Comparison of ENCODE assay signal across 9 cellular contexts in genomic region chr12:69897744-69898143, GRCh38.
A peak's percentile ranks its signal among the peaks of the same experiment; 100 is the strongest.
DNase-seq lines count a peak whose midpoint lies in the region; ATAC-seq and TF ChIP-seq lines count a peak whose summit lies in the region.
"Had no signal": no experiment of that assay in that cellular context is flagged by ENCODE, and none has a peak within 500 bp of the region (broad histone marks: within the 10 kb centered on the region; RNA-seq: fewer than 3 reads in every experiment).

No MANE protein-coding gene starts in this region.

- no peaks in the 10 kb centered on the region for H3K36me3 Mint-ChIP-seq in activated T-helper 17 cell treated with anti-CD3 and anti-CD28 coated beads, Interleukin-2, amount 50 U/mL, for 72 hours (ENCODE audit: low read depth)

- POLR2A ChIA-PET in OCI-LY7 (lab: Charles Lee) = interaction anchor here (0.5 to 2.0 kb wide), 5 partner anchors 13 to 545 kb away, joined by 3 to 4 read pairs (median 3); no protein-coding TSS in a partner anchor

- no peaks in the 10 kb centered on the region for H3K9me2 ChIP-seq in OCI-LY7 (ENCODE audit: insufficient read depth, low read length)

- no peak overlapping the region for H2AFZ ChIP-seq in OCI-LY7 (ENCODE audit: low read length)

- H3K4me1 ChIP-seq in skeletal muscle tissue (ENCODE audit: control insufficient read depth in 3 of 3, insufficient read depth in 3 of 3, low read length in 3 of 3) (peaks cover 0 to 8% (median 2%) of the 10 kb centered on the region in 3 donors), OCI-LY7 (ENCODE audit: insufficient read depth, low read length, poor library complexity, severe bottlenecking) (peaks cover 40% of the 10 kb centered on the region)

- H3K4me3 ChIP-seq in skeletal muscle tissue (ENCODE audit: low read length in 3 of 3) (no peak overlapping the region), OCI-LY7 (ENCODE audit: low read depth, low read length, poor library complexity, severe bottlenecking) (no peak overlapping the region)
- H3K4me3 ChIP-seq: suprapubic skin had no signal

- BruUV-seq in OCI-LY7 (replicated peaks; lab: Mats Ljungman, UMichigan) = no TSS peak

- H3K9me3 Mint-ChIP-seq in activated T-helper 17 cell treated with anti-CD3 and anti-CD28 coated beads, Interleukin-2, amount 50 U/mL, for 72 hours = no peaks in the 10 kb centered on the region

- no peak overlapping the region for H3K9ac ChIP-seq in skeletal muscle tissue (ENCODE audit: low read depth in 1 of 3, low read length in 3 of 3)

- DNase-seq in HS-27A (ENCODE audit: low read depth) = peak; percentile 66
- DNase-seq in astrocyte of the hippocampus (ENCODE audit: low read depth, low spot score) = peak; percentile 90
- peak; percentile 22 to 41 for DNase-seq in hippocampal formation (lab: John Stamatoyannopoulos, UW)
- DNase-seq in OCI-LY7 (ENCODE audit: low spot score) = no peak
- DNase-seq in HuH-7.5 (ENCODE audit: low spot score) = no peak
- no peak for DNase-seq in NCI-H510A (lab: John Stamatoyannopoulos, UW)

- TF ChIP-seq CTCF in OCI-LY7 (conservative IDR thresholded peaks at IDR 0.05; ENCODE audit: low read length) = no peak

- intact Hi-C loops in OCI-LY7 (cut with micrococcal nuclease; ENCODE audit: unreplicated experiment) = no loop called here

- CTCF ChIA-PET in OCI-LY7 (lab: Charles Lee; ENCODE audit: unreplicated experiment) = no interaction called here

- H3K4me2 ChIP-seq in OCI-LY7 (ENCODE audit: low read length) = no peak overlapping the region

- H3K4me1 Mint-ChIP-seq in activated T-helper 17 cell treated with anti-CD3 and anti-CD28 coated beads, Interleukin-2, amount 50 U/mL, for 72 hours = no peaks in the 10 kb centered on the region

- no peaks in the 10 kb centered on the region for H4K20me1 ChIP-seq in OCI-LY7 (ENCODE audit: insufficient read depth, low read length)

- H3K4me3 Mint-ChIP-seq in activated T-helper 17 cell treated with anti-CD3 and anti-CD28 coated beads, Interleukin-2, amount 50 U/mL, for 72 hours = no peak overlapping the region

- H3K27me3 ChIP-seq in skeletal muscle tissue (ENCODE audit: control insufficient read depth in 3 of 3, insufficient read depth in 3 of 3, low read length in 3 of 3) = no peaks in the 10 kb centered on the region
- H3K27me3 ChIP-seq: suprapubic skin had no signal

- ATAC-seq in activated T-helper 17 cell treated with anti-CD3 and anti-CD28 coated beads, Interleukin-2, amount 50 U/mL, for 72 hours (replicated peaks) = no peak

- H3K27me3 Mint-ChIP-seq in activated T-helper 17 cell treated with anti-CD3 and anti-CD28 coated beads, Interleukin-2, amount 50 U/mL, for 72 hours = no peaks in the 10 kb centered on the region

- H3K79me2 ChIP-seq in OCI-LY7 (ENCODE audit: insufficient read depth, low read depth, low read length) = no peaks in the 10 kb centered on the region

- H3K27ac Mint-ChIP-seq in activated T-helper 17 cell treated with anti-CD3 and anti-CD28 coated beads, Interleukin-2, amount 50 U/mL, for 72 hours = no peak overlapping the region

- H3K9me3 ChIP-seq in skeletal muscle tissue (ENCODE audit: control insufficient read depth in 3 of 3, low read length in 3 of 3) = no peaks in the 10 kb centered on the region
- H3K9me3 ChIP-seq in OCI-LY7 (ENCODE audit: low read length) = no peaks in the 10 kb centered on the region
- H3K9me3 ChIP-seq: suprapubic skin had no signal

- H3K36me3 ChIP-seq in skeletal muscle tissue (ENCODE audit: control insufficient read depth in 3 of 3, insufficient read depth in 3 of 3, low read length in 3 of 3) = no peaks in the 10 kb centered on the region
- H3K36me3 ChIP-seq in OCI-LY7 (ENCODE audit: insufficient read depth, low read length) = no peaks in the 10 kb centered on the region
- H3K36me3 ChIP-seq: suprapubic skin had no signal

- H3K27ac ChIP-seq in skeletal muscle tissue (ENCODE audit: low read depth, low read length) = peak overlapping the region; percentile 15
- no peak overlapping the region for H3K27ac ChIP-seq in OCI-LY7 (ENCODE audit: low read depth, low read length, poor library complexity, severe bottlenecking)
- H3K27ac ChIP-seq: suprapubic skin had no signal

Comparison
In these comparisons a context has a peak if more than half of its experiments do, and no peak if none do; other contexts are left out.
1. DNase-seq: peak in HS-27A (single experiment), astrocyte of the hippocampus (single experiment) and hippocampal formation (2 of 2); none in OCI-LY7 (single experiment), HuH-7.5 (single experiment) and NCI-H510A (single experiment).